In genomic region chr11:589798-590197, GRCh38 we compare ENCODE assay signal across 21 cellular contexts. TPM values are rescaled to one million over a fixed set of nuclear protein-coding genes. Genes with fewer than 3 reads are reported as not detected.
"Had no signal": no experiment of that assay in that cellular context is flagged by ENCODE, and none has a peak within 500 bp of the region (broad histone marks: within the 10 kb centered on the region; RNA-seq: fewer than 3 reads in every experiment).

No MANE protein-coding gene starts in this region.

- H3K27ac ChIP-seq: heart right ventricle, pancreas, psoas muscle, right atrium auricular region, tibial artery had no signal

- H3K27me3 Mint-ChIP-seq: memory B cell; stimulated activated naive CD8-positive, alpha-beta T cell treated with anti-CD3 and anti-CD28 coated beads, Interleukin-15, amount 100 ng/mL, for 72 hours had no signal

- FAIRE-seq: endometrium, pancreas, urothelium cell line had no signal

- H3K4me1 Mint-ChIP-seq: memory B cell, nephron had no signal

- H3K9me3 ChIP-seq: heart right ventricle, pancreas, psoas muscle, right atrium auricular region, tibial artery had no signal

- H3K27ac Mint-ChIP-seq: activated T-helper 1 cell treated with anti-CD3 and anti-CD28 coated beads, Interleukin-12 subunit alpha, Interleukin-12 subunit beta, Interleukin-2, Interleukin-4 antibody, amounts not matched to agents 30 ng/mL and 10 ng/mL and 1 ng/mL, durations not matched to agents 14 hours and 24 hours and 36 hours; memory B cell; nephron had no signal

- H3K27me3 ChIP-seq: heart right ventricle, pancreas, right atrium auricular region, tibial artery had no signal

- H3K4me3 ChIP-seq: heart right ventricle, pancreas, psoas muscle, right atrium auricular region, tibial artery had no signal

- H3K9me3 Mint-ChIP-seq: activated T-helper 1 cell treated with anti-CD3 and anti-CD28 coated beads, Interleukin-12 subunit alpha, Interleukin-12 subunit beta, Interleukin-2, Interleukin-4 antibody, amounts not matched to agents 30 ng/mL and 10 ng/mL and 1 ng/mL, durations not matched to agents 14 hours and 24 hours and 36 hours; memory B cell; nephron; stimulated activated naive CD8-positive, alpha-beta T cell treated with anti-CD3 and anti-CD28 coated beads, Interleukin-15, amount 100 ng/mL, for 72 hours had no signal

- H3K4me1 ChIP-seq: pancreas, psoas muscle, right atrium auricular region, tibial artery had no signal

- DNase-seq: activated CD4-positive, alpha-beta T cell treated with anti-CD3 and anti-CD28 coated beads for 48 hours; activated CD8-positive, alpha-beta memory T cell treated with anti-CD3 and anti-CD28 coated beads, Interleukin-2, amount 50 U/mL, for 4 hours; activated gamma-delta T cell treated with Interleukin-2 at 50 U/mL for 16 hours; erythroblast; foreskin fibroblast; heart right ventricle; islet precursor cell; left cardiac atrium; psoas muscle; stimulated activated CD4-positive, alpha-beta T cell treated with anti-CD3 and anti-CD28 coated beads, Interleukin-4, amount 100 ng/mL, for 24 hours; stimulated activated naive CD8-positive, alpha-beta T cell treated with anti-CD3 and anti-CD28 coated beads, Interleukin-15, amount 100 ng/mL, for 72 hours; tibial artery had no signal

- H3K4me3 Mint-ChIP-seq: activated T-helper 1 cell treated with anti-CD3 and anti-CD28 coated beads, Interleukin-12 subunit alpha, Interleukin-12 subunit beta, Interleukin-2, Interleukin-4 antibody, amounts not matched to agents 30 ng/mL and 10 ng/mL and 1 ng/mL, durations not matched to agents 14 hours and 24 hours and 36 hours; memory B cell; nephron; stimulated activated naive CD8-positive, alpha-beta T cell treated with anti-CD3 and anti-CD28 coated beads, Interleukin-15, amount 100 ng/mL, for 72 hours had no signal

- ATAC-seq: heart right ventricle; left cardiac atrium; pancreas; psoas muscle; stimulated activated naive CD8-positive, alpha-beta T cell treated with anti-CD3 and anti-CD28 coated beads, Interleukin-15, amount 100 ng/mL, for 72 hours had no signal

RNA-seq across cellular contexts. Expression of gene CDHR5, which starts 35.0 kb away (rescaled TPM):
- total RNA-seq: activated T-helper 1 cell treated with anti-CD3 and anti-CD28 coated beads, Interleukin-12 subunit alpha, Interleukin-12 subunit beta, Interleukin-2, Interleukin-4 antibody, amounts not matched to agents 30 ng/mL and 10 ng/mL and 1 ng/mL, durations not matched to agents 14 hours and 24 hours and 36 hours; chondrocyte; fibroblast of lung; heart right ventricle; left cardiac atrium; right atrium auricular region had no signal
- polyA plus RNA-seq: fibroblast of lung, heart right ventricle had no signal
